17 cellular contexts compared by ENCODE assay signal in genomic region chr3:105674437-105675065, GRCh38.
"Had no signal": no experiment of that assay in that cellular context is flagged by ENCODE, and none has a peak within 500 bp of the region (broad histone marks: within the 10 kb centered on the region; RNA-seq: fewer than 3 reads in every experiment).

No MANE protein-coding gene starts in this region.

- H3K27me3 ChIP-seq: vagina had no signal

- H3K4me3 ChIP-seq: SK-N-MC, vagina had no signal

- H3K9me3 ChIP-seq: vagina had no signal

- DNase-seq: activated CD4-positive, alpha-beta T cell treated with anti-CD3 and anti-CD28 coated beads for 36 hours; activated CD4-positive, alpha-beta T cell treated with anti-CD3 and anti-CD28 coated beads, Interleukin-2, amount 50 U/mL, for 48 hours; activated naive CD4-positive, alpha-beta T cell treated with anti-CD3 and anti-CD28 coated beads for 36 hours; foreskin fibroblast; hypothalamus; posterior cingulate gyrus; stimulated activated CD4-positive, alpha-beta T cell treated with anti-CD3 and anti-CD28 coated beads, Interleukin-12 subunit alpha, Interleukin-12 subunit beta, amount 100 ng/mL, for 4 hours; stimulated activated CD4-positive, alpha-beta T cell treated with anti-CD3 and anti-CD28 coated beads, Interleukin-1b, Interleukin-23, amount 100 ng/mL, for 48 hours; stimulated activated CD8-positive, alpha-beta memory T cell treated with anti-CD3 and anti-CD28 coated beads, Interleukin-4, amount 100 ng/mL, for 48 hours; trophoblast cell had no signal

- H3K27ac ChIP-seq: SK-N-MC, vagina had no signal

- H3K27ac Mint-ChIP-seq: activated CD4-positive, alpha-beta T cell treated with anti-CD3 and anti-CD28 coated beads for 36 hours; activated naive CD4-positive, alpha-beta T cell treated with anti-CD3 and anti-CD28 coated beads for 36 hours; activated T-helper 17 cell treated with anti-CD3 and anti-CD28 coated beads, Interleukin-2, amount 50 U/mL, for 72 hours; memory B cell; stimulated activated naive CD8-positive, alpha-beta T cell treated with anti-CD3 and anti-CD28 coated beads, Interleukin-15, Interleukin-2, amounts not matched to agents 100 ng/mL and 50 ng/mL, for 24 hours had no signal

- H3K4me3 Mint-ChIP-seq: activated CD4-positive, alpha-beta T cell treated with anti-CD3 and anti-CD28 coated beads for 36 hours; activated naive CD4-positive, alpha-beta T cell treated with anti-CD3 and anti-CD28 coated beads for 36 hours; activated T-helper 17 cell treated with anti-CD3 and anti-CD28 coated beads, Interleukin-2, amount 50 U/mL, for 72 hours; memory B cell; nephron; stimulated activated naive CD8-positive, alpha-beta T cell treated with anti-CD3 and anti-CD28 coated beads, Interleukin-15, Interleukin-2, amounts not matched to agents 100 ng/mL and 50 ng/mL, for 24 hours; WTC11 had no signal

- ATAC-seq: activated CD4-positive, alpha-beta T cell treated with anti-CD3 and anti-CD28 coated beads for 36 hours; activated T-helper 17 cell treated with anti-CD3 and anti-CD28 coated beads, Interleukin-2, amount 50 U/mL, for 72 hours; WTC11 had no signal

- H3K4me1 Mint-ChIP-seq: memory B cell, WTC11 had no signal

- H3K27me3 Mint-ChIP-seq: activated CD4-positive, alpha-beta T cell treated with anti-CD3 and anti-CD28 coated beads for 36 hours; activated T-helper 17 cell treated with anti-CD3 and anti-CD28 coated beads, Interleukin-2, amount 50 U/mL, for 72 hours; memory B cell; stimulated activated naive CD8-positive, alpha-beta T cell treated with anti-CD3 and anti-CD28 coated beads, Interleukin-15, Interleukin-2, amounts not matched to agents 100 ng/mL and 50 ng/mL, for 24 hours had no signal

- H3K9me3 Mint-ChIP-seq: activated naive CD4-positive, alpha-beta T cell treated with anti-CD3 and anti-CD28 coated beads for 36 hours; activated T-helper 17 cell treated with anti-CD3 and anti-CD28 coated beads, Interleukin-2, amount 50 U/mL, for 72 hours; memory B cell; nephron; stimulated activated naive CD8-positive, alpha-beta T cell treated with anti-CD3 and anti-CD28 coated beads, Interleukin-15, Interleukin-2, amounts not matched to agents 100 ng/mL and 50 ng/mL, for 24 hours; WTC11 had no signal

- H3K4me1 ChIP-seq: vagina had no signal
